In genomic region chr6:33404884-33405283, GRCh38 we compare ENCODE assay signal across 2 cellular contexts.
A peak's percentile ranks its signal among the peaks of the same experiment; 100 is the strongest.
TF ChIP-seq lines count a peak whose summit lies in the region.

No MANE protein-coding gene starts in this region.

TF ChIP-seq in HepG2, 621 proteins besides CTCF, POLR2A, EP300 and RAD21:
- TF ChIP-seq FOXO4 (CRISPR knock-in tag; conservative IDR thresholded peaks at IDR 0.05) (no peak), REXO4 (CRISPR knock-in tag; IDR thresholded peaks at IDR 0.05; ENCODE audit: borderline replicate concordance) (no peak), AGO2 (optimal IDR thresholded peaks at IDR 0.05; ENCODE audit: low read depth, low read length) (peak; percentile 50), SNAPC5 (CRISPR knock-in tag; IDR thresholded peaks at IDR 0.05; ENCODE audit: borderline replicate concordance) (no peak)

TF ChIP-seq in SK-N-SH treated with all-trans-retinoic acid at 6 μM for 48 hours, 23 proteins besides CTCF, POLR2A, EP300 and RAD21:
- TF ChIP-seq PATZ1 (CRISPR knock-in tag; IDR thresholded peaks at IDR 0.05; ENCODE audit: borderline replicate concordance): no peak
- no peak for TF ChIP-seq CSDC2 (CRISPR knock-in tag; IDR thresholded peaks at IDR 0.05)
- TF ChIP-seq ISL1 (CRISPR knock-in tag; IDR thresholded peaks at IDR 0.05): no peak
- TF ChIP-seq PPARA (CRISPR knock-in tag; IDR thresholded peaks at IDR 0.05; ENCODE audit: borderline replicate concordance): no peak
- TF ChIP-seq POU6F1 (CRISPR knock-in tag; IDR thresholded peaks at IDR 0.05; ENCODE audit: borderline replicate concordance, low read depth): no peak
- no peak for TF ChIP-seq TCF4 (CRISPR knock-in tag; IDR thresholded peaks at IDR 0.05; ENCODE audit: borderline replicate concordance)
- no peak for TF ChIP-seq ZNF70 (CRISPR knock-in tag; IDR thresholded peaks at IDR 0.05)
- no peak for TF ChIP-seq ZNF565 (CRISPR knock-in tag; conservative IDR thresholded peaks at IDR 0.05; ENCODE audit: low read depth)
- no peak for TF ChIP-seq RARB (CRISPR knock-in tag; IDR thresholded peaks at IDR 0.05)
- TF ChIP-seq ESRRG (CRISPR knock-in tag; IDR thresholded peaks at IDR 0.05): no peak
- no peak for TF ChIP-seq CSRNP3 (CRISPR knock-in tag; IDR thresholded peaks at IDR 0.05)
- TF ChIP-seq ZFP3 (CRISPR knock-in tag; IDR thresholded peaks at IDR 0.05): no peak
- no peak for TF ChIP-seq ZC3H10 (CRISPR knock-in tag; IDR thresholded peaks at IDR 0.05)
- TF ChIP-seq GLIS3 (CRISPR knock-in tag; IDR thresholded peaks at IDR 0.05): no peak
